In the genomic region with DNA sequence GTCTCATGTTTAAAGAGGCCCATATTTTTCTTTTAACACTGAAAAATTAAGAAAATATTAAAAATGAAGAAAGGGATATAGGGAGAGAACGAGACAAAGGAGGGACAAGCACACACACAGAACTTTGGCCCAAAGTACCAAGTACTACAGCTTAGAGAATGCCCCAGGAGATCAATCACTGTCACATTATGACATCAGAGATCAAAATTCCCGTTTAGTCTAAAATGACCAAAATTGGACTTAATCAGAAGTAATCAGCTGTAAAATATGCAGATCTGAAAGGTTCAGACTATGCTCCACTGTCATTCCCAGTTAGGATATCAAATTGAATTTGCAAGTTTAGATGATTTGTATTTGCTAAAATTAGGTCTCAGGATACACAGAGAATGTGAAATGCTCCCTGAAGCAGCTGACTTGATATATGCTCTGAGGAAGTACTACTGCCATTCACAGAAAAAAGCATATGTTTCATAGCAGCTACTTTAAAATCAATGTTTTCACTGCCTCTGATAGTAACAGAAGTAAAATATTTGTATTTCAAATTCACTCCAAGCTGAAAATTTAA, we compare ENCODE assay signal across 1 cellular context.
TF ChIP-seq lines count a peak whose summit lies in the region.

No MANE protein-coding gene starts in this region.

TF ChIP-seq in SK-N-SH, 30 proteins besides CTCF, POLR2A, EP300 and RAD21 (continued from another document):
- peak; percentile 32; the same call in 1 of the 2 replicates for TF ChIP-seq PBX3 (IDR thresholded peaks at IDR 0.05)
TF ChIP-seq in SK-N-SH: peak in this region for 1.
